10 cellular contexts compared by ENCODE assay signal in the genomic region with DNA sequence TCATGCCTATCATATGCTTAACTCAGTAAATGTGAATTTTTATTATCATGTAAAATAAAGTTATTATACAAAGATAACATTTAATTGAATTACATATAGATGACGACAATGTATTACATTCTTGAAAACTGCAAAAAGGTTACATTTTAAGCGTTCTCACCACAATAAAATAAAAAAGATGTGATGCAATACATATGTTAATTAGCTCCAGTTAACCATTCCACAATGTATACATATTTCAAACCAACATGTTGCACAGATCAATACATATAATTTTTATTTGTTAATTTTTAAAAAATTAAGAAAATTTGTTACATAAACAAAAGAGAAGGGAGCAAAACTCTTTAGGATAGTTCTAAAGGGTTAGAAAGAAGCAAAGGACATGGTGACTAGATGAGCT.
"Had no signal": no experiment of that assay in that cellular context is flagged by ENCODE, and none has a peak within 500 bp of the region (broad histone marks: within the 10 kb centered on the region; RNA-seq: fewer than 3 reads in every experiment).

No MANE protein-coding gene starts in this region.

- H3K27ac Mint-ChIP-seq: HFFc6 had no signal

- H3K9me3 Mint-ChIP-seq: HFFc6 had no signal

- H3K4me2 ChIP-seq: KMS-11 had no signal

- FAIRE-seq: HepG2 had no signal

- H3K4me3 Mint-ChIP-seq: HFFc6 had no signal

- ATAC-seq: HCT116, HepG2 had no signal

- H3K27ac ChIP-seq: GM23248, HL-60, KMS-11 had no signal

- H2AFZ ChIP-seq: GM23248 had no signal

- H3K9me3 ChIP-seq: HAP-1 had no signal

- H3K9ac ChIP-seq: GM23248, KMS-11 had no signal

- H3K36me3 ChIP-seq: HAP-1 had no signal

- H3K4me1 ChIP-seq: HAP-1 had no signal

- DNase-seq: GM23248, GOT3, H7, HFFc6, KBM-7 had no signal

- H3K4me3 ChIP-seq: GM23248, HAP-1 had no signal
